In genomic region chr3:126132751-126133511, GRCh38 we compare ENCODE assay signal across 10 cellular contexts. TPM values are rescaled to one million over a fixed set of nuclear protein-coding genes. Genes with fewer than 3 reads are reported as not detected.
DNase-seq lines count a peak whose midpoint lies in the region; ATAC-seq and TF ChIP-seq lines count a peak whose summit lies in the region.
"Had no signal": no experiment of that assay in that cellular context is flagged by ENCODE, and none has a peak within 500 bp of the region (broad histone marks: within the 10 kb centered on the region; RNA-seq: fewer than 3 reads in every experiment).

No MANE protein-coding gene starts in this region.

- DNase-seq in AG10803 (ENCODE audit: low read depth) (no peak), HT1080 (ENCODE audit: low read depth) (peak; percentile 27), astrocyte of the spinal cord (ENCODE audit: low read depth, low spot score) (no peak), mesenteric fat pad (ENCODE audit: low spot score) (peak; percentile 47), activated gamma-delta T cell treated with Interleukin-2 at 50 U/mL for 16 hours (no peak), AG08396 (ENCODE audit: low spot score) (no peak), epidermal melanocyte (ENCODE audit: insufficient read length, low spot score) (no peak)
- DNase-seq: DMS79 treated with DMSO at 0.1 percent for 48 hours had no signal

- in situ Hi-C loops in astrocyte of the spinal cord (cut with HindIII; ENCODE audit: low sequenced_read_pairs): no loop called here

- no peak for ATAC-seq in HG02678 (IDR thresholded peaks at IDR 0.05; ENCODE audit: unreplicated experiment)

- TF ChIP-seq CTCF in AG10803 (conservative IDR thresholded peaks at IDR 0.05; ENCODE audit: low read length): peak; percentile 42
- TF ChIP-seq CTCF in astrocyte of the spinal cord (IDR thresholded peaks at IDR 0.05; ENCODE audit: low read depth, low read length): peak; percentile 45

- H3K4me3 ChIP-seq in AG10803 (ENCODE audit: low read length): no peak overlapping the region
- H3K4me3 ChIP-seq in astrocyte of the spinal cord (ENCODE audit: low read depth, low read length): no peak overlapping the region
- H3K4me3 ChIP-seq: ascending aorta had no signal

RNA-seq across cellular contexts. Expression of gene ALDH1L1, which starts 47.5 kb away (rescaled TPM):
- 12.9 and 14.5 TPM in 2 replicates for total RNA-seq in HT1080 (2014; rRNA removed; shearing (Covaris generic))
- 22.4 and 37.6 TPM in 2 replicates for polyA plus RNA-seq in HT1080 (2015; cell fraction: cytosol; rRNA removed)
- polyA plus RNA-seq in HT1080 (2015; cell fraction: nucleus; rRNA removed): 43.9 and 49.5 TPM in 2 replicates
- total RNA-seq in mesenteric fat pad: 105 TPM

RNA-seq across cellular contexts. Expression of gene SLC41A3, which starts 49.0 kb away (rescaled TPM):
- 46.4 and 53.9 TPM in 2 replicates for total RNA-seq in HT1080 (2014; rRNA removed; shearing (Covaris generic))
- 67.0 and 78.8 TPM in 2 replicates for polyA plus RNA-seq in HT1080 (2015; cell fraction: cytosol; rRNA removed)
- polyA plus RNA-seq in HT1080 (2015; cell fraction: nucleus; rRNA removed): 73.9 and 75.3 TPM in 2 replicates
- 35.7 TPM for total RNA-seq in mesenteric fat pad

Comparison
In these comparisons a context has a peak if more than half of its experiments do, and no peak if none do; other contexts are left out.
1. DNase-seq: peak in HT1080 (single experiment) and mesenteric fat pad (single experiment); none in AG10803 (single experiment), astrocyte of the spinal cord (single experiment), activated gamma-delta T cell treated with Interleukin-2 at 50 U/mL for 16 hours (single experiment), AG08396 (single experiment) and epidermal melanocyte (single experiment).